In genomic region chr16:19808061-19808621, GRCh38 we compare ENCODE assay signal across 11 cellular contexts.
A peak's percentile ranks its signal among the peaks of the same experiment; 100 is the strongest.
DNase-seq lines count a peak whose midpoint lies in the region; ATAC-seq and TF ChIP-seq lines count a peak whose summit lies in the region.
"Had no signal": no experiment of that assay in that cellular context is flagged by ENCODE, and none has a peak within 500 bp of the region (broad histone marks: within the 10 kb centered on the region; RNA-seq: fewer than 3 reads in every experiment).

No MANE protein-coding gene starts in this region.

- TF ChIP-seq POLR2A in uterus (IDR thresholded peaks at IDR 0.05), result no peak

- H3K4me3 ChIP-seq in GM12865 (ENCODE audit: low read depth, low read length), result no peak overlapping the region
- no peak overlapping the region for H3K4me3 ChIP-seq in coronary artery
- H3K4me3 ChIP-seq in muscle layer of duodenum (ENCODE audit: low read depth in 1 of 2, low read length in 2 of 2), result no peak overlapping the region
- no peak overlapping the region for H3K4me3 ChIP-seq in uterus
- H3K4me3 ChIP-seq: MG63 had no signal

- intact Hi-C loops in uterus (cut with DNase I; ENCODE audit: low total_unique reads), result no loop called here

- peak overlapping the region; percentile 38 to 59 for H3K27ac ChIP-seq in coronary artery
- H3K27ac ChIP-seq in muscle layer of duodenum (ENCODE audit: low read length), result peak overlapping the region; percentile 64
- no peak overlapping the region for H3K27ac ChIP-seq in uterus
- no peak overlapping the region for H3K27ac ChIP-seq in RWPE1

- H3K27me3 ChIP-seq in muscle layer of duodenum (ENCODE audit: low read depth, low read length), result no peaks in the 10 kb centered on the region
- no peaks in the 10 kb centered on the region for H3K27me3 ChIP-seq in uterus
- H3K27me3 ChIP-seq: MG63 had no signal

- CTCF ChIA-PET in RWPE1 (lab: Yijun Ruan, JAX), result no interaction called here

- ATAC-seq in HG03060 (IDR thresholded peaks at IDR 0.05; ENCODE audit: low read depth, unreplicated experiment), result peak; percentile 65

- peaks cover 4 to 9% of the 10 kb centered on the region in 2 donors for H3K4me1 ChIP-seq in muscle layer of duodenum (ENCODE audit: control insufficient read depth in 1 of 2, insufficient read depth in 2 of 2, low read length in 2 of 2)
- H3K4me1 ChIP-seq in uterus, result no peaks in the 10 kb centered on the region

- H3K9me3 ChIP-seq in muscle layer of duodenum (ENCODE audit: control insufficient read depth in 1 of 2, low read length in 2 of 2), result peaks cover 0 to 2% of the 10 kb centered on the region in 2 donors
- no peaks in the 10 kb centered on the region for H3K9me3 ChIP-seq in uterus

- TF ChIP-seq CTCF in GM12865 (IDR thresholded peaks at IDR 0.05; ENCODE audit: insufficient read depth, low read depth, low read length, missing control alignments), result no peak
- TF ChIP-seq CTCF in coronary artery (IDR thresholded peaks at IDR 0.05), result no peak
- no peak for TF ChIP-seq CTCF in uterus (IDR thresholded peaks at IDR 0.05)
- TF ChIP-seq CTCF in RWPE1 (conservative IDR thresholded peaks at IDR 0.05; ENCODE audit: low read depth), result no peak

- POLR2A ChIA-PET in RWPE1 (lab: Yijun Ruan, JAX; ENCODE audit: low non-redundant PET), result no interaction called here

- H3K36me3 ChIP-seq in muscle layer of duodenum (ENCODE audit: control insufficient read depth in 1 of 2, insufficient read depth in 2 of 2, low read length in 2 of 2) (no peaks in the 10 kb centered on the region), uterus (no peaks in the 10 kb centered on the region)

- DNase-seq in GM12865 (ENCODE audit: low read depth), result peak; percentile 54
- DNase-seq in coronary artery (ENCODE audit: low spot score), result no peak
- DNase-seq in activated gamma-delta T cell (lab: John Stamatoyannopoulos, UW), result no peak
- DNase-seq in uterus, result no peak
- no peak for DNase-seq in RWPE1 (ENCODE audit: low spot score)
- DNase-seq in NOMO-1 treated with dmso at 0.1 percent for 144 hours (lab: John Stamatoyannopoulos, UW; ENCODE audit: unreplicated experiment), result no peak
- DNase-seq: activated naive CD4-positive, alpha-beta T cell treated with Interleukin-2 at 50 U/mL for 16 hours; DMS53; MG63 had no signal

Comparison
In these comparisons a context has a peak if more than half of its experiments do, and no peak if none do; other contexts are left out.
1. H3K27ac ChIP-seq: peak in coronary artery (2 of 2) and muscle layer of duodenum (single experiment); none in uterus (0 of 2) and RWPE1 (single experiment).